Comparison of ENCODE assay signal across 1 cellular context in the genomic region with DNA sequence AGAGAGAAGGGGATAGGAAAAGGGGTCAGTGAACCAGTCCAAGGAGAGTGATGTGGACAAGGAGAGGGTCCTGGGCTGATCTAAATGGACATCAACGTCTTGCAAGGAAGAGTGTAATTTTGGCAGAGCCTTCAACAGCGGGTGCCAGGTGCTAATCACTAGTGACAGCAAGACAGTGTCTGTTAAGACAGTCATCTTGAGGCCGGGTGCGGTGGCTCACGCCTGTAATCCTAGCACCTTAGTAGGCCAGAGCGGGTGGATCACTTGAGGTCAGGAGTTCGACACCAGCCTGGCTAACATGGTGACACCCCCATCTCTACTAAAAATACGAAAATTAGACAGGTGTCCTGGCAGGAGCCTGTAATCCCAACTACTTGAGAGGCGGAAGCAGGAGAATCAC.
TF ChIP-seq lines count a peak whose summit lies in the region.

No MANE protein-coding gene starts in this region.

TF ChIP-seq in GM23338, 12 proteins besides CTCF, POLR2A, EP300 and RAD21 (continued from another document):
- no peak for TF ChIP-seq EZH2phosphoT487 (IDR thresholded peaks at IDR 0.05; ENCODE audit: unreplicated experiment)
